29 cellular contexts compared by ENCODE assay signal in the genomic region with DNA sequence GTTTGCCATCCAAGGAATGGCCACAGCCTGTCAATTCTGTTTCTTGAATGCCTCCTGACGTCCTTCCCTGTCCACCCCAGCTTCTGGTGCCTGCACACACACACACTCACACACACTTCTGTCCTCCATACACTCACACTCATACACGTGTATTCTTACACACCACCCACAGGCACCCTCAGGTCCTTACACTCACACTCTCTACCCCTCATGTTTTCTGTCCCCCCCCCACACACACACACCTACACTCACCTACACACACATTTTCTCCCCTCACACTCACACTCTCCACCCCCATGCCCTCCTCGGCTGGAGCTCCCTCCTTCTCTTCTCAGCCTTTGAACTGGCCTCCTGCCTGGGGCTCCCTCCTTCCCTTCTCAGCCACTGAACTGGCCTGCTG.
"Had no signal": no experiment of that assay in that cellular context is flagged by ENCODE, and none has a peak within 500 bp of the region (broad histone marks: within the 10 kb centered on the region; RNA-seq: fewer than 3 reads in every experiment).

No MANE protein-coding gene starts in this region.

- H3K4me2 ChIP-seq: neural progenitor cell had no signal

- H3K4me3 ChIP-seq: neural progenitor cell, ovary, psoas muscle, right lobe of liver, sigmoid colon, stomach, thoracic aorta, thyroid gland, tibial nerve, upper lobe of left lung had no signal

- H3K9me3 ChIP-seq: neutrophil, ovary, psoas muscle, right lobe of liver, sigmoid colon, stomach, thoracic aorta, thyroid gland, upper lobe of left lung had no signal

- H3K27ac Mint-ChIP-seq: naive B cell; naive thymus-derived CD8-positive, alpha-beta T cell; natural killer cell treated with Interleukin-12 subunit alpha and Interleukin-12 subunit beta and Interleukin-15 and Interleukin-18, amount 100 ng/mL, for 72 hours; neural progenitor cell; progenitor cell of endocrine pancreas; stimulated activated effector memory CD8-positive, alpha-beta T cell treated with anti-CD3 and anti-CD28 coated beads, Interleukin-12 subunit alpha, Interleukin-12 subunit beta, amount 100 ng/mL, for 72 hours; stimulated activated naive B cell treated with anti-CD40 and anti-IgM and Interleukin-4, amounts not matched to agents 10 μg/mL and 1 μg/mL and 100 μg/mL, for 72 hours; stimulated activated naive CD8-positive, alpha-beta T cell treated with anti-CD3 and anti-CD28 coated beads, Interleukin-15, Interleukin-2, amounts not matched to agents 100 ng/mL and 50 ng/mL, for 24 hours had no signal

- H3K27me3 ChIP-seq: neural progenitor cell, ovary, right lobe of liver, sigmoid colon, thyroid gland, tibial nerve, upper lobe of left lung had no signal

- H3K9me3 Mint-ChIP-seq: neural progenitor cell; stimulated activated effector memory CD8-positive, alpha-beta T cell treated with anti-CD3 and anti-CD28 coated beads, Interleukin-12 subunit alpha, Interleukin-12 subunit beta, amount 100 ng/mL, for 72 hours had no signal

- DNase-seq: naive B cell; naive thymus-derived CD8-positive, alpha-beta T cell; nucleus accumbens; ovary; posterior cingulate gyrus; psoas muscle; right cardiac atrium; right lobe of liver; sigmoid colon; small intestine; stimulated activated CD4-positive, alpha-beta T cell treated with anti-CD3 and anti-CD28 coated beads, Interleukin-15, amount 100 ng/mL, for 24 hours; stimulated activated CD4-positive, alpha-beta T cell treated with anti-CD3 and anti-CD28 coated beads, Interleukin-2, amount 100 ng/mL, for 24 hours; stimulated activated CD4-positive, alpha-beta T cell treated with anti-CD3 and anti-CD28 coated beads, Interleukin-2, amount 100 ng/mL, for 48 hours; stimulated activated CD4-positive, alpha-beta T cell treated with anti-CD3 and anti-CD28 coated beads, Interleukin-4, amount 100 ng/mL, for 24 hours; stimulated activated naive B cell treated with anti-CD40 and anti-IgM and Interleukin-4, amounts not matched to agents 10 μg/mL and 1 μg/mL and 100 μg/mL, for 72 hours; stimulated activated naive CD4-positive, alpha-beta T cell treated with Interleukin-2 at 50 U/mL for 16 hours; stomach; thyroid gland; trophoblast cell had no signal

- H3K4me1 ChIP-seq: parathyroid adenoma, psoas muscle, right lobe of liver, sigmoid colon, stomach, thyroid gland, tibial nerve, upper lobe of left lung had no signal

- H3K36me3 Mint-ChIP-seq: naive B cell; naive thymus-derived CD8-positive, alpha-beta T cell; natural killer cell treated with Interleukin-12 subunit alpha and Interleukin-12 subunit beta and Interleukin-15 and Interleukin-18, amount 100 ng/mL, for 72 hours; neural progenitor cell; stimulated activated effector memory CD8-positive, alpha-beta T cell treated with anti-CD3 and anti-CD28 coated beads, Interleukin-12 subunit alpha, Interleukin-12 subunit beta, amount 100 ng/mL, for 72 hours; stimulated activated naive B cell treated with anti-CD40 and anti-IgM and Interleukin-4, amounts not matched to agents 10 μg/mL and 1 μg/mL and 100 μg/mL, for 72 hours had no signal

- H3K36me3 ChIP-seq: neural progenitor cell, neutrophil, ovary, right lobe of liver, sigmoid colon, stomach, thoracic aorta, thyroid gland, tibial nerve, upper lobe of left lung had no signal

- H2AFZ ChIP-seq: neural progenitor cell, parathyroid adenoma had no signal

- H3K79me2 ChIP-seq: parathyroid adenoma had no signal

- H3K27ac ChIP-seq: neural progenitor cell, neutrophil, ovary, parathyroid adenoma, psoas muscle, right lobe of liver, sigmoid colon, stomach, thoracic aorta, thyroid gland, tibial nerve, upper lobe of left lung had no signal

- H3K9ac ChIP-seq: neural progenitor cell, parathyroid adenoma had no signal

- H3K4me3 Mint-ChIP-seq: naive B cell; naive thymus-derived CD8-positive, alpha-beta T cell; natural killer cell treated with Interleukin-12 subunit alpha and Interleukin-12 subunit beta and Interleukin-15 and Interleukin-18, amount 100 ng/mL, for 72 hours; neural progenitor cell; stimulated activated effector memory CD8-positive, alpha-beta T cell treated with anti-CD3 and anti-CD28 coated beads, Interleukin-12 subunit alpha, Interleukin-12 subunit beta, amount 100 ng/mL, for 72 hours; stimulated activated naive B cell treated with anti-CD40 and anti-IgM and Interleukin-4, amounts not matched to agents 10 μg/mL and 1 μg/mL and 100 μg/mL, for 72 hours; stimulated activated naive CD8-positive, alpha-beta T cell treated with anti-CD3 and anti-CD28 coated beads, Interleukin-15, Interleukin-2, amounts not matched to agents 100 ng/mL and 50 ng/mL, for 24 hours had no signal

- H3K27me3 Mint-ChIP-seq: stimulated activated naive CD8-positive, alpha-beta T cell treated with anti-CD3 and anti-CD28 coated beads, Interleukin-15, Interleukin-2, amounts not matched to agents 100 ng/mL and 50 ng/mL, for 24 hours had no signal

- ATAC-seq: naive thymus-derived CD8-positive, alpha-beta T cell; natural killer cell treated with Interleukin-12 subunit alpha and Interleukin-12 subunit beta and Interleukin-15 and Interleukin-18, amount 100 ng/mL, for 72 hours; psoas muscle; right cardiac atrium; stimulated activated effector memory CD8-positive, alpha-beta T cell treated with anti-CD3 and anti-CD28 coated beads, Interleukin-12 subunit alpha, Interleukin-12 subunit beta, amount 100 ng/mL, for 72 hours; stimulated activated naive B cell treated with anti-CD40 and anti-IgM and Interleukin-4, amounts not matched to agents 10 μg/mL and 1 μg/mL and 100 μg/mL, for 72 hours had no signal

- H3K4me1 Mint-ChIP-seq: naive B cell; naive thymus-derived CD8-positive, alpha-beta T cell; stimulated activated effector memory CD8-positive, alpha-beta T cell treated with anti-CD3 and anti-CD28 coated beads, Interleukin-12 subunit alpha, Interleukin-12 subunit beta, amount 100 ng/mL, for 72 hours; stimulated activated naive B cell treated with anti-CD40 and anti-IgM and Interleukin-4, amounts not matched to agents 10 μg/mL and 1 μg/mL and 100 μg/mL, for 72 hours had no signal
